Comparison of ENCODE assay signal across 28 cellular contexts in the genomic region with DNA sequence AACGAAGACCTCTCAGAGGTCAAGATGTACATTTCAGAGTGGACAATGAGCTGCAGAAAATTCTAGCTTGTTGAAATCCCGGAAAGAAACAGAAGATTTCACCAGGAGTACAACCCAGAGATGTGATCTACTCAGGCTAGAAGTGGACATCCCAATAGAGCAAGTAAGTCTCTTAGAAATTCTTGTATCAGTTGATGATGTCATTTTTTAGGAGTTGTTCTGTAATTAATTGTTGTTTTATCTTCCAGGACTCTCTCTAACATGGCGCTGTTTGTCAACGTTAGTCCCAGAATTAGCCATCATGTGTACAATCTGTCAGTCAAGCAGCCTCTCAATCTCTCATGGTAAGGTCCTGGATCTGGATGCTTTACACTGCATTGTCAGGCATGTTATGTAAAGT.
"Had no signal": no experiment of that assay in that cellular context is flagged by ENCODE, and none has a peak within 500 bp of the region (broad histone marks: within the 10 kb centered on the region; RNA-seq: fewer than 3 reads in every experiment).

No MANE protein-coding gene starts in this region.

- H3K27me3 ChIP-seq: colonic mucosa, SJSA1 had no signal

- ATAC-seq: activated CD8-positive, alpha-beta T cell treated with anti-CD3 and anti-CD28 coated beads, Interleukin-2, amount 10 ng/mL, durations not matched to agents 7 days and 5 days; PC-3; SK-N-SH treated with all-trans-retinoic acid at 6 μM for 48 hours; WTC11 had no signal

- H3K36me3 Mint-ChIP-seq: activated naive CD8-positive, alpha-beta T cell treated with anti-CD3 and anti-CD28 coated beads, Interleukin-2, amount 10 ng/mL, durations not matched to agents 7 days and 5 days; WTC11 had no signal

- H3K27ac Mint-ChIP-seq: activated CD8-positive, alpha-beta T cell treated with anti-CD3 and anti-CD28 coated beads, Interleukin-2, amount 10 ng/mL, durations not matched to agents 7 days and 5 days; activated naive CD8-positive, alpha-beta T cell treated with anti-CD3 and anti-CD28 coated beads, Interleukin-2, amount 10 ng/mL, durations not matched to agents 7 days and 5 days; T-helper 1 cell treated with Interleukin-12 subunit alpha and Interleukin-12 subunit beta and Interleukin-4 antibody, amounts not matched to agents 30 μg/mL and 1 μg/mL, for 36 hours; WTC11 had no signal

- H3K9me3 ChIP-seq: adrenal gland, breast epithelium, colonic mucosa, SJSA1 had no signal

- H3K36me3 ChIP-seq: adrenal gland, breast epithelium, colonic mucosa, SJSA1 had no signal

- DNase-seq: activated CD4-positive, alpha-beta T cell treated with anti-CD3 and anti-CD28 coated beads for 48 hours; activated CD4-positive, alpha-beta T cell treated with anti-CD3 and anti-CD28 coated beads, Interleukin-2, amount 50 U/mL, for 4 hours; activated CD4-positive, CD25-positive, alpha-beta regulatory T cell treated with anti-CD3 and anti-CD28 coated beads, Interleukin-2, amount 50 U/mL, for 72 hours; activated CD8-positive, alpha-beta memory T cell treated with anti-CD3 and anti-CD28 coated beads, Interleukin-2, amount 50 U/mL, for 48 hours; activated CD8-positive, alpha-beta T cell treated with anti-CD3 and anti-CD28 coated beads, Interleukin-2, amount 10 ng/mL, durations not matched to agents 7 days and 5 days; activated naive CD4-positive, alpha-beta T cell treated with anti-CD3 and anti-CD28 coated beads, Interleukin-2, amount 50 U/mL, for 16 hours; activated naive CD8-positive, alpha-beta T cell treated with anti-CD3 and anti-CD28 coated beads, Interleukin-2, amount 10 ng/mL, durations not matched to agents 7 days and 5 days; activated T-cell treated with anti-CD3 and anti-CD28 coated beads, Interleukin-2, amount 50 U/mL, for 1 hour; adrenal gland; anterior cingulate cortex; caudate nucleus; colonic mucosa; NCI-H1092 treated with DMSO at 0.1 percent for 48 hours; NCI-H1417 treated with DMSO at 0.1 percent for 48 hours; NCI-H1694; NCI-H2029; NCI-H446; NCI-H524; PC-3; SHP77; SW 1271; T-helper 9 cell had no signal

- H3K4me3 Mint-ChIP-seq: activated CD8-positive, alpha-beta T cell treated with anti-CD3 and anti-CD28 coated beads, Interleukin-2, amount 10 ng/mL, durations not matched to agents 7 days and 5 days; activated naive CD8-positive, alpha-beta T cell treated with anti-CD3 and anti-CD28 coated beads, Interleukin-2, amount 10 ng/mL, durations not matched to agents 7 days and 5 days; T-helper 1 cell treated with Interleukin-12 subunit alpha and Interleukin-12 subunit beta and Interleukin-4 antibody, amounts not matched to agents 30 μg/mL and 1 μg/mL, for 36 hours; WTC11 had no signal

- H3K9me3 Mint-ChIP-seq: activated naive CD8-positive, alpha-beta T cell treated with anti-CD3 and anti-CD28 coated beads, Interleukin-2, amount 10 ng/mL, durations not matched to agents 7 days and 5 days; T-helper 1 cell treated with Interleukin-12 subunit alpha and Interleukin-12 subunit beta and Interleukin-4 antibody, amounts not matched to agents 30 μg/mL and 1 μg/mL, for 36 hours; WTC11 had no signal

- H3K4me1 ChIP-seq: adrenal gland, breast epithelium, colonic mucosa, SJSA1 had no signal

- H3K4me1 Mint-ChIP-seq: activated naive CD8-positive, alpha-beta T cell treated with anti-CD3 and anti-CD28 coated beads, Interleukin-2, amount 10 ng/mL, durations not matched to agents 7 days and 5 days had no signal

- H3K4me3 ChIP-seq: adrenal gland, breast epithelium, colonic mucosa, SJSA1 had no signal

- FAIRE-seq: RCC 7860 had no signal

- H3K27ac ChIP-seq: adrenal gland, breast epithelium, colonic mucosa, SJSA1 had no signal
